Comparison of ENCODE assay signal across 12 cellular contexts in genomic region chr6:43799671-43800623, GRCh38. TPM values are rescaled to one million over a fixed set of nuclear protein-coding genes. Genes with fewer than 3 reads are reported as not detected.
DNase-seq lines count a peak whose midpoint lies in the region; ATAC-seq and TF ChIP-seq lines count a peak whose summit lies in the region.
"Had no signal": no experiment of that assay in that cellular context is flagged by ENCODE, and none has a peak within 500 bp of the region (broad histone marks: within the 10 kb centered on the region; RNA-seq: fewer than 3 reads in every experiment).

No MANE protein-coding gene starts in this region.

- DNase-seq in CD14-positive monocyte (ENCODE audit: low spot score) (peak; percentile 63), Kasumi-1 (lab: John Stamatoyannopoulos, UW) (peak; percentile 97 to 98), UCSD-AML1 (lab: John Stamatoyannopoulos, UW; ENCODE audit: unreplicated experiment) (peak; percentile 29), NCI-H774 (lab: John Stamatoyannopoulos, UW) (no peak)
- no peak for DNase-seq in stimulated activated naive CD4-positive, alpha-beta T cell treated with Interleukin-2 at 50 U/mL for 16 hours (lab: John Stamatoyannopoulos, UW)
- DNase-seq: activated effector memory CD4-positive, alpha-beta T cell treated with anti-CD3 and anti-CD28 coated beads, Interleukin-2, amount 50 U/mL, for 16 hours; NCI-H2227 treated with DMSO at 0.1 percent for 48 hours; uterus had no signal

- peak overlapping the region; percentile 48 to 73 for H3K4me3 Mint-ChIP-seq in CD14-positive monocyte
- H3K4me3 Mint-ChIP-seq: dendritic cell treated with granulocyte-macrophage colony-stimulating factor and Interleukin-4, amounts not matched to agents 40 ng/mL and 50 ng/mL, for 4 days had no signal

- peaks cover 0 to 4% of the 10 kb centered on the region in 2 donors for H3K4me1 ChIP-seq in muscle layer of duodenum (ENCODE audit: control insufficient read depth in 1 of 2, insufficient read depth in 2 of 2, low read length in 2 of 2)
- H3K4me1 ChIP-seq: uterus had no signal

- H3K9me3 Mint-ChIP-seq in CD14-positive monocyte, result peaks cover 0 to 2% (median 0%) of the 10 kb centered on the region in 7 donors
- H3K9me3 Mint-ChIP-seq: dendritic cell treated with granulocyte-macrophage colony-stimulating factor and Interleukin-4, amounts not matched to agents 40 ng/mL and 50 ng/mL, for 4 days had no signal

- H3K9me3 ChIP-seq in muscle layer of duodenum (ENCODE audit: control insufficient read depth in 1 of 2, low read length in 2 of 2), result no peaks in the 10 kb centered on the region
- H3K9me3 ChIP-seq: uterus had no signal

- H3K27me3 Mint-ChIP-seq in CD14-positive monocyte (ENCODE audit: low read depth in 3 of 3), result peaks cover 0 to 10% (median 1%) of the 10 kb centered on the region in 3 donors

- no peaks in the 10 kb centered on the region for H3K27me3 ChIP-seq in muscle layer of duodenum (ENCODE audit: low read depth, low read length)
- H3K27me3 ChIP-seq: uterus had no signal

- H3K27ac ChIP-seq in muscle layer of duodenum (ENCODE audit: low read length), result peak overlapping the region; percentile 46
- H3K27ac ChIP-seq: uterus had no signal

- peak overlapping the region; percentile 87 to 97 (median 88) for H3K27ac Mint-ChIP-seq in CD14-positive monocyte

- H3K36me3 Mint-ChIP-seq in CD14-positive monocyte, result peaks cover 3 to 14% of the 10 kb centered on the region in 2 donors

- intact Hi-C loops in CD14-positive monocyte (cut with micrococcal nuclease), result loop anchor here in 1 of 2 donors (2.0 to 10.0 kb wide), 2 partner anchors 267 to 465 kb away; partner anchors contain the start of gene NFKBIE

- no peak overlapping the region for H3K4me3 ChIP-seq in muscle layer of duodenum (ENCODE audit: low read depth in 1 of 2, low read length in 2 of 2)
- H3K4me3 ChIP-seq: uterus had no signal

- no peak for TF ChIP-seq CTCF in CD14-positive monocyte (IDR thresholded peaks at IDR 0.05)

- H3K4me1 Mint-ChIP-seq in CD14-positive monocyte, result peaks cover 99% of the 10 kb centered on the region

- no peaks in the 10 kb centered on the region for H3K36me3 ChIP-seq in muscle layer of duodenum (ENCODE audit: control insufficient read depth in 1 of 2, insufficient read depth in 2 of 2, low read length in 2 of 2)
- H3K36me3 ChIP-seq: uterus had no signal

- ATAC-seq in GM18502 (IDR thresholded peaks at IDR 0.05; ENCODE audit: poor library complexity, unreplicated experiment), result no peak
- ATAC-seq in GM21390 (IDR thresholded peaks at IDR 0.05; ENCODE audit: unreplicated experiment), result no peak

RNA-seq across cellular contexts. Expression of gene VEGFA, which starts 29.9 kb away (rescaled TPM):
- polyA plus RNA-seq in CD14-positive monocyte, result 10 to 100 TPM; 19.0 to 32.0 TPM

Comparison
In these comparisons a context has a peak if more than half of its experiments do, and no peak if none do; other contexts are left out.
1. DNase-seq: peak in CD14-positive monocyte (single experiment), Kasumi-1 (2 of 2) and UCSD-AML1 (single experiment); none in stimulated activated naive CD4-positive, alpha-beta T cell treated with Interleukin-2 at 50 U/mL for 16 hours (single experiment) and NCI-H774 (single experiment).